ENCODE assay signal across 23 cellular contexts in genomic region chr14:104108570-104109060, GRCh38. TPM values are rescaled to one million over a fixed set of nuclear protein-coding genes. Genes with fewer than 3 reads are reported as not detected.
DNase-seq lines count a peak whose midpoint lies in the region; ATAC-seq and TF ChIP-seq lines count a peak whose summit lies in the region.
"Had no signal": no experiment of that assay in that cellular context is flagged by ENCODE, and none has a peak within 500 bp of the region (broad histone marks: within the 10 kb centered on the region; RNA-seq: fewer than 3 reads in every experiment).

No MANE protein-coding gene starts in this region.

- ATAC-seq in SK-N-SH treated with all-trans-retinoic acid at 6 μM for 48 hours (no peak), left cardiac atrium (no peak)
- ATAC-seq: activated naive CD4-positive, alpha-beta T cell treated with anti-CD3 and anti-CD28 coated beads, Interleukin-2, amount 50 U/mL, for 72 hours had no signal

- H3K9ac ChIP-seq in SK-N-SH (no peak overlapping the region), colonic mucosa (ENCODE audit: low read depth in 2 of 2, low read length in 2 of 2) (no peak overlapping the region)
- H3K9ac ChIP-seq: GM23248, parathyroid adenoma had no signal

- no peak overlapping the region for H3K27ac ChIP-seq in SK-N-SH (ENCODE audit: low read depth in 2 of 2, low read length in 1 of 2)
- H3K27ac ChIP-seq in RWPE1, result peak overlapping the region; percentile 8; the same call in 1 of the 2 replicates
- H3K27ac ChIP-seq in colonic mucosa, result no peak overlapping the region
- H3K27ac ChIP-seq: 22Rv1, GM23248, parathyroid adenoma had no signal

- H3K9me3 ChIP-seq in SK-N-SH (no peaks in the 10 kb centered on the region), colonic mucosa (no peaks in the 10 kb centered on the region)

- H3K4me2 ChIP-seq in SK-N-SH, result no peak overlapping the region

- no peaks in the 10 kb centered on the region for H4K20me1 ChIP-seq in SK-N-SH (ENCODE audit: insufficient read depth)

- TF ChIP-seq EP300 in SK-N-SH (IDR thresholded peaks at IDR 0.05; ENCODE audit: borderline replicate concordance in 1 of 2, low read depth in 1 of 2, low read length in 1 of 2), result no peak

- H3F3A ChIP-seq in SK-N-SH (replicated peaks; ENCODE audit: insufficient read depth), result no peaks in the 10 kb centered on the region

- intact Hi-C loops in left cardiac atrium (cut with DNase I), result no loop called here
- intact Hi-C loops in posterior vena cava (cut with DNase I), result no loop called here
- intact Hi-C loops in colonic mucosa (cut with DNase I), result no loop called here

- H3K9me2 ChIP-seq in SK-N-SH, result no peaks in the 10 kb centered on the region

- POLR2A ChIA-PET in SK-N-SH (lab: Yijun Ruan, JAX) (no interaction called here), RWPE1 (lab: Yijun Ruan, JAX; ENCODE audit: low non-redundant PET) (interaction anchor here (0.5 to 0.6 kb wide), 2 partner anchors 20 to 65 kb away, joined by 4 to 6 read pairs; no protein-coding TSS in a partner anchor)

- H3K36me3 ChIP-seq in SK-N-SH (replicated peaks in 1 of 2; ENCODE audit: control insufficient read depth in 1 of 2, insufficient read depth in 2 of 2, low read length in 1 of 2), result no peaks in the 10 kb centered on the region
- no peaks in the 10 kb centered on the region for H3K36me3 ChIP-seq in colonic mucosa

- H2AFZ ChIP-seq in SK-N-SH (ENCODE audit: low read depth), result no peak overlapping the region
- H2AFZ ChIP-seq: GM23248, parathyroid adenoma had no signal

- TF ChIP-seq CTCF in SK-N-SH (IDR thresholded peaks at IDR 0.05) (no peak), RWPE1 (conservative IDR thresholded peaks at IDR 0.05; ENCODE audit: low read depth) (no peak), GM10266 (IDR thresholded peaks at IDR 0.05; ENCODE audit: control insufficient read depth, insufficient read depth, low read depth, missing control alignments) (no peak), colonic mucosa (IDR thresholded peaks at IDR 0.05) (no peak)

- no peaks in the 10 kb centered on the region for H3K79me2 ChIP-seq in SK-N-SH (ENCODE audit: insufficient read depth)
- H3K79me2 ChIP-seq: parathyroid adenoma had no signal

- H3K4me3 ChIP-seq in SK-N-SH (ENCODE audit: low read depth in 2 of 2, low read length in 1 of 2) (no peak overlapping the region), colonic mucosa (no peak overlapping the region)
- H3K4me3 ChIP-seq: GM23248, lung had no signal

- TF ChIP-seq RAD21 in SK-N-SH (IDR thresholded peaks at IDR 0.05; ENCODE audit: low read length), result no peak

- CTCF ChIA-PET in SK-N-SH (lab: Yijun Ruan, JAX), result interaction anchor here (0.9 to 4.5 kb wide), 5 partner anchors 13 to 456 kb away, joined by 3 to 16 read pairs (median 6); no protein-coding TSS in a partner anchor
- CTCF ChIA-PET in RWPE1 (lab: Yijun Ruan, JAX), result interaction anchor here (0.6 to 2.4 kb wide), 4 partner anchors 15 to 643 kb away, joined by 3 to 6 read pairs (median 4); no protein-coding TSS in a partner anchor

- H3K27me3 ChIP-seq in SK-N-SH (ENCODE audit: insufficient read depth) (no peaks in the 10 kb centered on the region), colonic mucosa (no peaks in the 10 kb centered on the region)

- 66% methylated on average over 7 of the region's 14 CpGs for WGBS in SK-N-SH (ENCODE audit: low lambda C conversion rate)

- DNase-seq in SK-N-SH (peak; percentile 27), RWPE1 (ENCODE audit: low spot score) (no peak), left cardiac atrium (peak; percentile 17), posterior vena cava (ENCODE audit: low spot score) (peak; percentile 81), ureter (ENCODE audit: low spot score) (no peak), GM10266 (ENCODE audit: extremely low spot score) (no peak), colonic mucosa (no peak)
- DNase-seq: activated CD4-positive, CD25-positive, alpha-beta regulatory T cell; activated T-cell treated with anti-CD3 and anti-CD28 coated beads, Interleukin-2, amount 50 U/mL, for 48 hours; AML-193; DMS79; Karpas-422; NCI-H1930; NCI-H446 treated with DMSO at 0.1 percent for 48 hours; T-helper 9 cell had no signal

- peaks cover 0 to 21% of the 10 kb centered on the region in 2 experiments; a peak in 1 of 4 replicates for H3K4me1 ChIP-seq in SK-N-SH (ENCODE audit: control insufficient read depth in 1 of 2, insufficient read depth in 2 of 2, low read depth in 1 of 2, low read length in 1 of 2)
- peaks cover 13% of the 10 kb centered on the region for H3K4me1 ChIP-seq in colonic mucosa

TF ChIP-seq in SK-N-SH, 30 proteins besides CTCF, POLR2A, EP300 and RAD21:
- no peak for TF ChIP-seq SIN3A (IDR thresholded peaks at IDR 0.05; ENCODE audit: borderline replicate concordance, low read depth, low read length)
- TF ChIP-seq ELF1 (IDR thresholded peaks at IDR 0.05), result no peak

TF ChIP-seq in SK-N-SH treated with all-trans-retinoic acid at 6 μM for 48 hours, 23 proteins besides CTCF, POLR2A, EP300 and RAD21:
- TF ChIP-seq GLIS3 (CRISPR knock-in tag; IDR thresholded peaks at IDR 0.05) (no peak), PATZ1 (CRISPR knock-in tag; IDR thresholded peaks at IDR 0.05; ENCODE audit: borderline replicate concordance) (no peak), TCF4 (CRISPR knock-in tag; IDR thresholded peaks at IDR 0.05; ENCODE audit: borderline replicate concordance) (no peak), CSDC2 (CRISPR knock-in tag; IDR thresholded peaks at IDR 0.05) (no peak), ZNF70 (CRISPR knock-in tag; IDR thresholded peaks at IDR 0.05) (no peak)

RNA-seq across cellular contexts. Expression of gene ASPG, which starts 23.1 kb away (rescaled TPM):
- polyA plus RNA-seq in SK-N-SH (2012; rRNA removed), result not detected in 2 replicates
- not detected in 2 replicates for polyA plus RNA-seq in SK-N-SH (2012; cell fraction: cytosol; rRNA removed)
- polyA plus RNA-seq in SK-N-SH (2012; cell fraction: nucleus; rRNA removed), result 0.01 TPM in 1 of 2 replicates, not detected in the other
- total RNA-seq in left cardiac atrium (100 to 1,000 TPM in 1 of 2 donors, 10 to 100 TPM in 1; 92.0 to 168 TPM), posterior vena cava (1 to 10 TPM; 1.3 to 3.2 TPM), ureter (6.4 TPM), colonic mucosa (1 to 10 TPM; 1.4 to 7.5 TPM)
- total RNA-seq: activated naive CD4-positive, alpha-beta T cell treated with anti-CD3 and anti-CD28 coated beads, Interleukin-2, amount 50 U/mL, for 72 hours; astrocyte; GM23248; myocyte had no signal
- polyA plus RNA-seq: GM23248 had no signal

RNA-seq across cellular contexts. Expression of gene KIF26A, which starts 29.8 kb away (rescaled TPM):
- polyA plus RNA-seq in SK-N-SH (2012; rRNA removed), result 1.4 and 1.7 TPM in 2 replicates
- polyA plus RNA-seq in SK-N-SH (2012; cell fraction: cytosol; rRNA removed), result 0.79 and 1.5 TPM in 2 replicates
- polyA plus RNA-seq in SK-N-SH (2012; cell fraction: nucleus; rRNA removed), result 2.1 and 4.0 TPM in 2 replicates
- total RNA-seq in left cardiac atrium (1 to 10 TPM; 7.6 to 8.1 TPM), posterior vena cava (1 to 10 TPM; 5.0 to 6.9 TPM), ureter (6.1 TPM), colonic mucosa (10 to 100 TPM in 1 of 2 donors, 1 to 10 TPM in 1; 6.6 to 20.0 TPM)
- total RNA-seq: GM23248, myocyte had no signal
- polyA plus RNA-seq: GM23248 had no signal

Comparison
In these comparisons a context has a peak if more than half of its experiments do, and no peak if none do; other contexts are left out.
1. DNase-seq: peak in SK-N-SH (single experiment), left cardiac atrium (single experiment) and posterior vena cava (single experiment); none in RWPE1 (single experiment), ureter (single experiment), GM10266 (single experiment) and colonic mucosa (single experiment).
2. RNA of gene ASPG, which starts 23.1 kb away (total RNA-seq): 92.0 to 168 TPM in left cardiac atrium; 1.4 to 7.5 TPM in colonic mucosa, 6.4 TPM in ureter (single experiment) and 1.3 to 3.2 TPM in posterior vena cava; every median in the first group is over 10 times any median in the second.